In the genomic region with DNA sequence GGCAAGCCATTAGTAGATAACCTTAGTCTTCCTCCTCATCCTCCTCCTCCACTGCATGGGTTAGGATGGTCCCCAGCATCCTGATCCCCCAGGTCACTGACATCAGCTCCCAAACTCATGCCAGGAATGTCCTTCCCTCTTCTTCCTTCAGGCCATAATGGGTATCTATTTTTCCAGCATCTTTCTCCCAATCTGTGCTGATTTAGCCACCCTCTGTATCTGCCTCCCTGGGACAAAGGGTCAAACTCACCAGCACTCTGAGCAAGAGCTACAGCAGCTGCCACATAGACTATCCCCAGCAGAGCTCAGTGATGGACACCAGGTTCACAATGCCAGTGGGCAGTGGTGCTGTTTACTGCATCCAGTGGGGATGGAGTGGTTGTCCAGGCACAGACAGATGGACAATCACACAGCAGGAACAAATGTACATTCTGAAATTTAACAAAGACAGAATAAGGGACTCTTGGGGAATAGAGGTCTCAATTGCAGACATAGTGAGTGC, we compare ENCODE assay signal across 21 cellular contexts.
"Had no signal": no experiment of that assay in that cellular context is flagged by ENCODE, and none has a peak within 500 bp of the region (broad histone marks: within the 10 kb centered on the region; RNA-seq: fewer than 3 reads in every experiment).

No MANE protein-coding gene starts in this region.

- H3K4me3 ChIP-seq: cardiac muscle cell, esophagus squamous epithelium, hepatocyte, mucosa of descending colon, prostate gland, stomach had no signal

- H3K27ac Mint-ChIP-seq: activated CD8-positive, alpha-beta memory T cell treated with anti-CD3 and anti-CD28 coated beads, Interleukin-2, amount 10 ng/mL, durations not matched to agents 7 days and 5 days; activated naive CD8-positive, alpha-beta T cell treated with anti-CD3 and anti-CD28 coated beads, Interleukin-2, amount 10 ng/mL, durations not matched to agents 7 days and 5 days; activated T-helper 2 cell treated with anti-CD3 and anti-CD28 coated beads, Interferon-gamma antibody, Interleukin-2, Interleukin-4, amounts not matched to agents 10 μg/mL and 5 μg/mL and 100 μg/mL, durations not matched to agents 14 hours and 24 hours and 36 hours; naive thymus-derived CD4-positive, alpha-beta T cell had no signal

- H3K9me3 Mint-ChIP-seq: activated naive CD8-positive, alpha-beta T cell treated with anti-CD3 and anti-CD28 coated beads, Interleukin-2, amount 10 ng/mL, durations not matched to agents 7 days and 5 days; activated T-helper 2 cell treated with anti-CD3 and anti-CD28 coated beads, Interferon-gamma antibody, Interleukin-2, Interleukin-4, amounts not matched to agents 10 μg/mL and 5 μg/mL and 100 μg/mL, durations not matched to agents 14 hours and 24 hours and 36 hours had no signal

- H2AFZ ChIP-seq: hepatocyte had no signal

- ATAC-seq: activated CD4-positive, CD25-positive, alpha-beta regulatory T cell treated with anti-CD3 and anti-CD28 coated beads, Interleukin-2, amount 50 U/mL, for 24 hours; activated CD8-positive, alpha-beta memory T cell treated with anti-CD3 and anti-CD28 coated beads, Interleukin-2, amount 10 ng/mL, durations not matched to agents 7 days and 5 days; naive thymus-derived CD4-positive, alpha-beta T cell; right cardiac atrium had no signal

- H3K4me2 ChIP-seq: hepatocyte had no signal

- H3K9me3 ChIP-seq: esophagus squamous epithelium, mucosa of descending colon, prostate gland, stomach had no signal

- H3K4me1 ChIP-seq: esophagus squamous epithelium, prostate gland, stomach had no signal

- H3K36me3 ChIP-seq: cardiac muscle cell, esophagus squamous epithelium, prostate gland, stomach had no signal

- H3K4me3 Mint-ChIP-seq: activated CD8-positive, alpha-beta memory T cell treated with anti-CD3 and anti-CD28 coated beads, Interleukin-2, amount 10 ng/mL, durations not matched to agents 7 days and 5 days; activated naive CD8-positive, alpha-beta T cell treated with anti-CD3 and anti-CD28 coated beads, Interleukin-2, amount 10 ng/mL, durations not matched to agents 7 days and 5 days; naive thymus-derived CD4-positive, alpha-beta T cell had no signal

- H3K27ac ChIP-seq: cardiac muscle cell, esophagus squamous epithelium, hepatocyte, prostate gland, stomach had no signal

- H3K79me2 ChIP-seq: hepatocyte had no signal

- DNase-seq: activated CD4-positive, alpha-beta T cell treated with anti-CD3 and anti-CD28 coated beads, Interleukin-2, amount 50 U/mL, for 1 hour; activated CD8-positive, alpha-beta memory T cell treated with anti-CD3 and anti-CD28 coated beads, Interleukin-2, amount 10 ng/mL, durations not matched to agents 7 days and 5 days; activated naive CD4-positive, alpha-beta T cell treated with Interleukin-2 at 50 U/mL for 16 hours; activated naive CD8-positive, alpha-beta T cell treated with anti-CD3 and anti-CD28 coated beads, Interleukin-2, amount 10 ng/mL, durations not matched to agents 7 days and 5 days; activated T-cell treated with anti-CD3 and anti-CD28 coated beads, Interleukin-2, amount 50 U/mL, for 1 hour; amygdala; dermis blood vessel endothelial cell; effector memory CD4-positive, alpha-beta T cell; esophagus squamous epithelium; mesenchymal stem cell; mucosa of descending colon; naive thymus-derived CD4-positive, alpha-beta T cell; right cardiac atrium; stomach; T1000; trophoblast cell had no signal

- H3K36me3 Mint-ChIP-seq: activated naive CD8-positive, alpha-beta T cell treated with anti-CD3 and anti-CD28 coated beads, Interleukin-2, amount 10 ng/mL, durations not matched to agents 7 days and 5 days had no signal
